ENCODE assay signal across 9 cellular contexts in genomic region chr16:31455601-31456314, GRCh38. TPM values are rescaled to one million over a fixed set of nuclear protein-coding genes. Genes with fewer than 3 reads are reported as not detected.
DNase-seq lines count a peak whose midpoint lies in the region; ATAC-seq and TF ChIP-seq lines count a peak whose summit lies in the region.
"Had no signal": no experiment of that assay in that cellular context is flagged by ENCODE, and none has a peak within 500 bp of the region (broad histone marks: within the 10 kb centered on the region; RNA-seq: fewer than 3 reads in every experiment).

No MANE protein-coding gene starts in this region.

- DNase-seq in left ventricle myocardium inferior (no peak), Right ventricle myocardium superior (no peak), T-helper 17 cell (no peak), foreskin fibroblast (peak in 1 of 2 donors; percentile 32), type B pancreatic cell (ENCODE audit: extremely low spot score, unreplicated experiment) (no peak), upper lobe of left lung (no peak), DMS153 treated with DMSO at 0.1 percent for 48 hours (lab: John Stamatoyannopoulos, UW; ENCODE audit: unreplicated experiment) (no peak), cardiac septum (ENCODE audit: low spot score) (no peak)

- WGBS in upper lobe of left lung, 2 donors = 70 to 76% methylated on average over 10 to 17 of the region's 17 CpGs

- H3K27me3 Mint-ChIP-seq in T-helper 17 cell (no peaks in the 10 kb centered on the region), type B pancreatic cell (no peaks in the 10 kb centered on the region)

- H3K27ac ChIP-seq in left ventricle myocardium inferior (replicated peaks) = no peak overlapping the region
- H3K27ac ChIP-seq in upper lobe of left lung = peak overlapping the region in 1 of 4 donors; percentile 15
- H3K27ac ChIP-seq: SJSA1 had no signal

- H3K4me1 ChIP-seq in left ventricle myocardium inferior (peaks cover 88% of the 10 kb centered on the region), upper lobe of left lung (peaks cover 57 to 79% (median 69%) of the 10 kb centered on the region in 4 donors)

- H3K4me3 Mint-ChIP-seq in T-helper 17 cell (peak overlapping the region; percentile 7), type B pancreatic cell (peak overlapping the region; percentile 39)

- peak; percentile 32 for TF ChIP-seq CTCF in left ventricle myocardium inferior (IDR thresholded peaks at IDR 0.05; ENCODE audit: borderline replicate concordance)
- peak; percentile 8 for TF ChIP-seq CTCF in foreskin fibroblast (IDR thresholded peaks at IDR 0.05; ENCODE audit: low read depth, low read length)
- TF ChIP-seq CTCF in type B pancreatic cell (conservative IDR thresholded peaks at IDR 0.05) = peak; percentile 54
- peak in 1 of 6 experiments; percentile 8 for TF ChIP-seq CTCF in upper lobe of left lung (IDR thresholded peaks at IDR 0.05)

- H3K4me1 Mint-ChIP-seq in T-helper 17 cell (peaks cover 38% of the 10 kb centered on the region), type B pancreatic cell (ENCODE audit: unreplicated experiment) (peaks cover 30% of the 10 kb centered on the region)

- H3K36me3 ChIP-seq in left ventricle myocardium inferior (no peaks in the 10 kb centered on the region), upper lobe of left lung (peaks cover 0 to 4% (median 0%) of the 10 kb centered on the region in 4 donors)

- H3K36me3 Mint-ChIP-seq in T-helper 17 cell (ENCODE audit: low read depth) (no peaks in the 10 kb centered on the region), type B pancreatic cell (no peaks in the 10 kb centered on the region)

- no peaks in the 10 kb centered on the region for H3K27me3 ChIP-seq in left ventricle myocardium inferior (ENCODE audit: low read depth)
- H3K27me3 ChIP-seq in upper lobe of left lung = no peaks in the 10 kb centered on the region
- H3K27me3 ChIP-seq: SJSA1 had no signal

- H3K9me3 Mint-ChIP-seq in type B pancreatic cell = no peaks in the 10 kb centered on the region

- TF ChIP-seq POLR2A in upper lobe of left lung (IDR thresholded peaks at IDR 0.05) = no peak

- intact Hi-C loops in left ventricle myocardium inferior (cut with micrococcal nuclease) = loop anchor here (10.0 kb wide), 1 partner anchor 471 kb away; the partner anchor contains the start of gene HSD3B7
- intact Hi-C loops in Right ventricle myocardium superior (cut with DNase I) = no loop called here
- intact Hi-C loops in cardiac septum (cut with DNase I) = loop anchor here (5.0 to 10.0 kb wide), 5 partner anchors 52 to 501 kb away; partner anchors contain the start of genes RUSF1, SETD1A and ZNF267

- H3K4me3 ChIP-seq in left ventricle myocardium inferior (peak overlapping the region; percentile 6), foreskin fibroblast (ENCODE audit: low read depth in 1 of 2, low read length in 2 of 2) (no peak overlapping the region), upper lobe of left lung (no peak overlapping the region)
- H3K4me3 ChIP-seq: SJSA1 had no signal

- no peak for TF ChIP-seq EP300 in upper lobe of left lung (IDR thresholded peaks at IDR 0.05)

- H3K27ac Mint-ChIP-seq in T-helper 17 cell = peak overlapping the region; percentile 16
- H3K27ac Mint-ChIP-seq in type B pancreatic cell = peak overlapping the region; percentile 71

- no peaks in the 10 kb centered on the region for H3K9me3 ChIP-seq in left ventricle myocardium inferior (replicated peaks)
- H3K9me3 ChIP-seq in T-helper 17 cell (ENCODE audit: control insufficient read depth, low read length, poor library complexity, severe bottlenecking) = no peaks in the 10 kb centered on the region
- no peaks in the 10 kb centered on the region for H3K9me3 ChIP-seq in upper lobe of left lung
- H3K9me3 ChIP-seq: SJSA1 had no signal

- ATAC-seq in Right ventricle myocardium superior (ENCODE audit: poor library complexity) = no peak
- no peak for ATAC-seq in T-helper 17 cell
- ATAC-seq in upper lobe of left lung (ENCODE audit: low FRiP score in 2 of 2) = no peak

RNA-seq across cellular contexts. Expression of gene ARMC5, which starts 3.5 kb away (rescaled TPM):
- total RNA-seq in left ventricle myocardium inferior (5.8 TPM), Right ventricle myocardium superior (5.8 TPM), T-helper 17 cell (10 to 100 TPM; 15.8 to 21.9 TPM), type B pancreatic cell (ENCODE audit: low replicate concordance) (9.4 and 11.1 TPM in 2 replicates), upper lobe of left lung (10 to 100 TPM in 5 of 6 donors, 1 to 10 TPM in 1; 6.6 to 18.9 (median 16.2) TPM), cardiac septum (6.2 TPM)

RNA-seq across cellular contexts. Expression of gene ZNF843, which starts 13.2 kb away (rescaled TPM):
- total RNA-seq in left ventricle myocardium inferior (3.2 TPM), Right ventricle myocardium superior (1.9 TPM), T-helper 17 cell (under 1 TPM; 0.10 to 0.23 TPM), type B pancreatic cell (ENCODE audit: low replicate concordance) (1.2 and 1.9 TPM in 2 replicates), upper lobe of left lung (1 to 10 TPM in 1 of 6 donors, under 1 TPM in 4, not detected in 1; 0.30 to 1.0 (median 0.77) TPM), cardiac septum (1.9 TPM)

RNA-seq across cellular contexts. Expression of gene TGFB1I1, which starts 16.2 kb away (rescaled TPM):
- 15.6 TPM for total RNA-seq in left ventricle myocardium inferior
- 13.2 TPM for total RNA-seq in Right ventricle myocardium superior
- 1 to 10 TPM in 1 of 2 donors, under 1 TPM in 1; 0.35 to 5.6 TPM for total RNA-seq in T-helper 17 cell
- total RNA-seq in type B pancreatic cell (ENCODE audit: low replicate concordance) = 5.0 and 25.6 TPM in 2 replicates
- 10 to 100 TPM; 21.0 to 62.8 (median 27.8) TPM for total RNA-seq in upper lobe of left lung
- 57.8 TPM for total RNA-seq in cardiac septum

RNA-seq across cellular contexts. Expression of gene SLC5A2, which starts 27.2 kb away (rescaled TPM):
- total RNA-seq in left ventricle myocardium inferior (not detected), Right ventricle myocardium superior (not detected), T-helper 17 cell (1 to 10 TPM; 1.3 to 2.8 TPM), type B pancreatic cell (ENCODE audit: low replicate concordance) (0.41 TPM in 1 of 2 replicates, not detected in the other), upper lobe of left lung (1 to 10 TPM in 4 of 6 donors, under 1 TPM in 2; 0.84 to 3.3 (median 1.2) TPM), cardiac septum (not detected)
- total RNA-seq: SJSA1 had no signal

RNA-seq across cellular contexts. Expression of gene COX6A2, which starts 27.6 kb away (rescaled TPM):
- total RNA-seq in left ventricle myocardium inferior (1,568 TPM), Right ventricle myocardium superior (1,514 TPM), T-helper 17 cell (not detected), type B pancreatic cell (ENCODE audit: low replicate concordance) (not detected in 2 replicates), upper lobe of left lung (not detected), cardiac septum (890 TPM)
- total RNA-seq: SJSA1 had no signal
